In genomic region chr11:46293066-46293465, GRCh38 we compare ENCODE assay signal across 1 cellular context.
TF ChIP-seq lines count a peak whose summit lies in the region.

No MANE protein-coding gene starts in this region.

TF ChIP-seq in SK-N-SH, 30 proteins besides CTCF, POLR2A, EP300 and RAD21 (continued from another document):
- TF ChIP-seq USF2 (IDR thresholded peaks at IDR 0.05; ENCODE audit: borderline replicate concordance, low read depth, low read length), result no peak
- TF ChIP-seq MAX (IDR thresholded peaks at IDR 0.05; ENCODE audit: low read depth), result no peak
- TF ChIP-seq MEF2A (IDR thresholded peaks at IDR 0.05; ENCODE audit: borderline replicate concordance, low read depth), result no peak
